Comparison of ENCODE assay signal across 19 cellular contexts in genomic region chr19:35370722-35371121, GRCh38. TPM values are rescaled to one million over a fixed set of nuclear protein-coding genes. Genes with fewer than 3 reads are reported as not detected.
DNase-seq lines count a peak whose midpoint lies in the region; ATAC-seq, FAIRE-seq and TF ChIP-seq lines count a peak whose summit lies in the region.
"Had no signal": no experiment of that assay in that cellular context is flagged by ENCODE, and none has a peak within 500 bp of the region (broad histone marks: within the 10 kb centered on the region; RNA-seq: fewer than 3 reads in every experiment).

Gene GPR42 (plus strand): TSS chr19:35371068. CDS start chr19:35371360, 292 bp downstream.

- peaks cover 22% of the 10 kb centered on the region for H3K4me1 Mint-ChIP-seq in stimulated activated effector memory CD8-positive, alpha-beta T cell treated with anti-CD3 and anti-CD28 coated beads, Interleukin-12 subunit alpha, Interleukin-12 subunit beta, amount 100 ng/mL, for 72 hours
- H3K4me1 Mint-ChIP-seq: CD4-positive, CD25-positive, alpha-beta regulatory T cell had no signal

- H3K36me3 ChIP-seq in bronchial epithelial cell (ENCODE audit: control insufficient read depth, insufficient read depth, low read length) = no peaks in the 10 kb centered on the region
- H3K36me3 ChIP-seq: BLaER1 had no signal

- H3K4me3 Mint-ChIP-seq in stimulated activated effector memory CD8-positive, alpha-beta T cell treated with anti-CD3 and anti-CD28 coated beads, Interleukin-12 subunit alpha, Interleukin-12 subunit beta, amount 100 ng/mL, for 72 hours = no peak within 1 kb of the TSS
- H3K4me3 Mint-ChIP-seq: B cell; CD4-positive, CD25-positive, alpha-beta regulatory T cell; CD8-positive, alpha-beta T cell had no signal

- H3K9me3 Mint-ChIP-seq in stimulated activated effector memory CD8-positive, alpha-beta T cell treated with anti-CD3 and anti-CD28 coated beads, Interleukin-12 subunit alpha, Interleukin-12 subunit beta, amount 100 ng/mL, for 72 hours = no peaks in the 10 kb centered on the region
- H3K9me3 Mint-ChIP-seq: CD8-positive, alpha-beta T cell had no signal

- peak; percentile 36 for FAIRE-seq in bronchial epithelial cell (lab: Jason Lieb, UNC)
- FAIRE-seq: A204.1, G401.6, H1 had no signal

- TF ChIP-seq CTCF in bronchial epithelial cell (IDR thresholded peaks at IDR 0.05; ENCODE audit: insufficient read depth, low read length, severe bottlenecking) = no peak

- POLR2A ChIA-PET in HEK293T (lab: Yijun Ruan, JAX) = no interaction called here

- CTCF ChIA-PET in HEK293T (lab: Yijun Ruan, JAX) = no interaction called here

- H3K27me3 ChIP-seq in bronchial epithelial cell (ENCODE audit: control insufficient read depth, insufficient read depth, low read length) = no peaks in the 10 kb centered on the region
- H3K27me3 ChIP-seq: BLaER1 had no signal

- peak within 1 kb of the TSS; percentile 57 for H3K27ac Mint-ChIP-seq in stimulated activated effector memory CD8-positive, alpha-beta T cell treated with anti-CD3 and anti-CD28 coated beads, Interleukin-12 subunit alpha, Interleukin-12 subunit beta, amount 100 ng/mL, for 72 hours
- H3K27ac Mint-ChIP-seq: B cell; CD4-positive, CD25-positive, alpha-beta regulatory T cell; CD8-positive, alpha-beta T cell had no signal

- no peak within 1 kb of the TSS for H3K4me3 ChIP-seq in bronchial epithelial cell (ENCODE audit: low read depth, low read length)
- H3K4me3 ChIP-seq: BLaER1, GM23248 had no signal

- DNase-seq in activated CD8-positive, alpha-beta memory T cell treated with anti-CD3 and anti-CD28 coated beads for 24 hours = peak; percentile 38
- DNase-seq in activated CD8-positive, alpha-beta memory T cell treated with anti-CD3 and anti-CD28 coated beads, Interleukin-2, amount 50 U/mL, for 4 hours = no peak
- DNase-seq in bronchial epithelial cell (ENCODE audit: low read depth) (no peak), T-helper 9 cell (no peak), HEK293T (ENCODE audit: extremely low spot score) (no peak)
- DNase-seq in stimulated activated effector memory CD8-positive, alpha-beta T cell treated with anti-CD3 and anti-CD28 coated beads, Interleukin-12 subunit alpha, Interleukin-12 subunit beta, amount 100 ng/mL, for 72 hours (ENCODE audit: low spot score in 2 of 2) = no peak
- DNase-seq: Caco-2; CD4-positive, CD25-positive, alpha-beta regulatory T cell; CD8-positive, alpha-beta T cell; DMS153; DND-41; GM23248; H7; HCEC 1CT had no signal

- ATAC-seq in stimulated activated effector memory CD8-positive, alpha-beta T cell treated with anti-CD3 and anti-CD28 coated beads, Interleukin-12 subunit alpha, Interleukin-12 subunit beta, amount 100 ng/mL, for 72 hours = no peak
- ATAC-seq: CD8-positive, alpha-beta T cell had no signal

- H3K36me3 Mint-ChIP-seq in stimulated activated effector memory CD8-positive, alpha-beta T cell treated with anti-CD3 and anti-CD28 coated beads, Interleukin-12 subunit alpha, Interleukin-12 subunit beta, amount 100 ng/mL, for 72 hours = no peaks in the 10 kb centered on the region
- H3K36me3 Mint-ChIP-seq: CD4-positive, CD25-positive, alpha-beta regulatory T cell; CD8-positive, alpha-beta T cell had no signal

TF ChIP-seq in HEK293T, 16 proteins besides CTCF, POLR2A, EP300 and RAD21:
- no peak for TF ChIP-seq NFRKB (IDR thresholded peaks at IDR 0.05)
- no peak for TF ChIP-seq CTBP1 (IDR thresholded peaks at IDR 0.05; ENCODE audit: borderline replicate concordance)
- no peak for TF ChIP-seq ZNF384 (IDR thresholded peaks at IDR 0.05)
- no peak for TF ChIP-seq HDGF (IDR thresholded peaks at IDR 0.05; ENCODE audit: borderline replicate concordance)
- no peak for TF ChIP-seq FOXK2 (IDR thresholded peaks at IDR 0.05)
- TF ChIP-seq TARDBP (IDR thresholded peaks at IDR 0.05) = no peak
- no peak for TF ChIP-seq LEF1 (IDR thresholded peaks at IDR 0.05; ENCODE audit: borderline replicate concordance)
- TF ChIP-seq SUZ12 (IDR thresholded peaks at IDR 0.05) = no peak
- TF ChIP-seq BHLHE40 (IDR thresholded peaks at IDR 0.05; ENCODE audit: borderline replicate concordance) = no peak
- no peak for TF ChIP-seq ARNT (IDR thresholded peaks at IDR 0.05)
- TF ChIP-seq PKNOX1 (IDR thresholded peaks at IDR 0.05) = no peak
- TF ChIP-seq ELF4 (IDR thresholded peaks at IDR 0.05) = no peak
- TF ChIP-seq SP1 (IDR thresholded peaks at IDR 0.05) = no peak
- TF ChIP-seq FOXA1 (IDR thresholded peaks at IDR 0.05) = no peak
- TF ChIP-seq L3MBTL2 (conservative IDR thresholded peaks at IDR 0.05) = no peak

RNA-seq across cellular contexts. Expression of gene GPR42, which starts in this region (rescaled TPM):
- total RNA-seq in bronchial epithelial cell = not detected in 2 replicates
- total RNA-seq: B cell; Caco-2; CD4-positive, CD25-positive, alpha-beta regulatory T cell; CD8-positive, alpha-beta T cell; GM23248; H1; H7 had no signal
